In the genomic region with DNA sequence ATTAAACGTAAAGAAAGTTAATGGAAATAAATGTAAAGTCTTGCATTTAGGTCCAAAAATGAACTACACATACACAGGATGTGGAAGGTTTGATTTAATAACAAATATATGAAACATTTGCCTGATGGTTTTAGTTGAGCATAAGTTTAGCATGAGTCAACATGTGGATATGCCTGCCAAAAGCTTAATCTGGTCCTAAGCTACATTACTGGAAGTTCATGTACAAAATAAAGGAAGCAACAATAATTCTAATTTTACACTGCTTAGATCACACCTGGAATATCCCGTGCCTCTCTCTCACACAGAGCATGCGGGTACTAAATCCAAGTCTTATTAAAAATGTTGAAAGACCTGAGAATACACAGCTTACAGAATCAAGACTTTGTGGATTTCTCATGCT, we compare ENCODE assay signal across 12 cellular contexts.
A peak's percentile ranks its signal among the peaks of the same experiment; 100 is the strongest.
DNase-seq lines count a peak whose midpoint lies in the region; ATAC-seq and TF ChIP-seq lines count a peak whose summit lies in the region.
"Had no signal": no experiment of that assay in that cellular context is flagged by ENCODE, and none has a peak within 500 bp of the region (broad histone marks: within the 10 kb centered on the region; RNA-seq: fewer than 3 reads in every experiment).

No MANE protein-coding gene starts in this region.

- DNase-seq in HFF-Myc (ENCODE audit: extremely low read depth, low read depth) (peak; percentile 75), brain microvascular endothelial cell (peak; percentile 56), iris pigment epithelial cell (ENCODE audit: low read depth) (peak; percentile 96), lower leg skin (ENCODE audit: low spot score in 2 of 2) (no peak), testis (no peak), GM10248 (ENCODE audit: extremely low spot score) (no peak)
- DNase-seq: activated naive CD8-positive, alpha-beta T cell treated with anti-CD3 and anti-CD28 coated beads for 36 hours; upper lobe of left lung had no signal

- peak overlapping the region; percentile 64 for H3K27ac ChIP-seq in ACC112 (ENCODE audit: low read depth, low read length)
- peak overlapping the region; percentile 36 for H3K27ac ChIP-seq in brain microvascular endothelial cell
- no peak overlapping the region for H3K27ac ChIP-seq in testis
- H3K27ac ChIP-seq: BLaER1 treated with 17β-estradiol and CSF1 and Interleukin-3, amounts not matched to agents 10 nM and 100 nM; HL-60; upper lobe of left lung had no signal

- TF ChIP-seq CTCF in HFF-Myc (IDR thresholded peaks at IDR 0.05; ENCODE audit: low read depth, low read length, missing control alignments) (no peak), brain microvascular endothelial cell (IDR thresholded peaks at IDR 0.05; ENCODE audit: low read depth, low read length, missing control alignments) (no peak), lower leg skin (IDR thresholded peaks at IDR 0.05) (no peak), testis (IDR thresholded peaks at IDR 0.05) (no peak), GM10248 (IDR thresholded peaks at IDR 0.05; ENCODE audit: control extremely low read depth, extremely low read depth, low read depth, missing control alignments) (no peak)

- H3K36me3 ChIP-seq in ACC112 (ENCODE audit: insufficient read depth, low read length) (no peaks in the 10 kb centered on the region), brain microvascular endothelial cell (replicated peaks) (no peaks in the 10 kb centered on the region), testis (ENCODE audit: low read depth, missing control alignments) (no peaks in the 10 kb centered on the region)
- H3K36me3 ChIP-seq: BLaER1 treated with 17β-estradiol and CSF1 and Interleukin-3, amounts not matched to agents 10 nM and 100 nM; upper lobe of left lung had no signal

- H3K9me3 ChIP-seq in testis, result no peaks in the 10 kb centered on the region
- H3K9me3 ChIP-seq: BLaER1 treated with 17β-estradiol and CSF1 and Interleukin-3, amounts not matched to agents 10 nM and 100 nM; upper lobe of left lung had no signal

- H3K4me1 ChIP-seq in ACC112 (ENCODE audit: control insufficient read depth, insufficient read depth, low read length, unreplicated experiment) (peaks cover 33% of the 10 kb centered on the region), testis (peaks cover 6% of the 10 kb centered on the region)
- H3K4me1 ChIP-seq: BLaER1 treated with 17β-estradiol and CSF1 and Interleukin-3, amounts not matched to agents 10 nM and 100 nM had no signal

- no peak overlapping the region for H2AFZ ChIP-seq in ACC112 (ENCODE audit: low read length, unreplicated experiment)

- in situ Hi-C loops in brain microvascular endothelial cell (cut with HindIII; ENCODE audit: low pct_ligation_motif_present, low sequenced_read_pairs), result no loop called here

- 28 to 40% methylated on average over 3 of the region's 3 CpGs for WGBS in lower leg skin, 2 donors
- WGBS in testis, 2 donors, result 68 to 81% methylated on average over 3 of the region's 3 CpGs

- ATAC-seq in HG02610 (IDR thresholded peaks at IDR 0.05; ENCODE audit: unreplicated experiment), result no peak

- intact Hi-C loops in lower leg skin (cut with DNase I; ENCODE audit: low total_unique reads), result no loop called here
- intact Hi-C loops in testis (cut with DNase I; ENCODE audit: low total_unique reads), result no loop called here

- H3K79me2 ChIP-seq in ACC112 (ENCODE audit: control insufficient read depth, insufficient read depth, low read length, unreplicated experiment), result no peaks in the 10 kb centered on the region

- no peaks in the 10 kb centered on the region for H3K27me3 ChIP-seq in ACC112 (ENCODE audit: insufficient read depth, low read length)
- no peaks in the 10 kb centered on the region for H3K27me3 ChIP-seq in brain microvascular endothelial cell (replicated peaks)
- H3K27me3 ChIP-seq in testis, result no peaks in the 10 kb centered on the region
- H3K27me3 ChIP-seq: BLaER1 treated with 17β-estradiol and CSF1 and Interleukin-3, amounts not matched to agents 10 nM and 100 nM; upper lobe of left lung had no signal

- TF ChIP-seq POLR2A in lower leg skin (IDR thresholded peaks at IDR 0.05), result no peak
- no peak for TF ChIP-seq POLR2A in testis (IDR thresholded peaks at IDR 0.05)

- H3K4me3 ChIP-seq in ACC112 (ENCODE audit: low read depth, low read length) (peak overlapping the region; percentile 18), HFF-Myc (replicated peaks; ENCODE audit: low read depth, low read length) (no peak overlapping the region), brain microvascular endothelial cell (ENCODE audit: low read depth, low read length) (no peak overlapping the region), lower leg skin (ENCODE audit: low read depth, poor library complexity, severe bottlenecking) (no peak overlapping the region), testis (no peak overlapping the region)
- H3K4me3 ChIP-seq: BLaER1 treated with 17β-estradiol and CSF1 and Interleukin-3, amounts not matched to agents 10 nM and 100 nM; upper lobe of left lung had no signal

- CTCF ChIA-PET in GM10248 (lab: Yijun Ruan, JAX), result interaction anchor here (1.3 to 2.6 kb wide), 2 partner anchors 14 to 27 kb away, joined by 3 to 8 read pairs; no protein-coding TSS in a partner anchor

- POLR2A ChIA-PET in GM10248 (lab: Yijun Ruan, JAX), result no interaction called here

Comparison
In these comparisons a context has a peak if more than half of its experiments do, and no peak if none do; other contexts are left out.
1. H3K27ac ChIP-seq: peak in ACC112 (single experiment) and brain microvascular endothelial cell (single experiment); none in testis (0 of 2).
2. DNase-seq: peak in HFF-Myc (single experiment), brain microvascular endothelial cell (single experiment) and iris pigment epithelial cell (single experiment); none in lower leg skin (0 of 2), testis (single experiment) and GM10248 (single experiment).